In genomic region chr18:22734812-22735627, GRCh38 we compare ENCODE assay signal across 1 cellular context.
A peak's percentile ranks its signal among the peaks of the same experiment; 100 is the strongest.
TF ChIP-seq lines count a peak whose summit lies in the region.

No MANE protein-coding gene starts in this region.

TF ChIP-seq in HepG2, 621 proteins besides CTCF, POLR2A, EP300 and RAD21 (continued from another document):
- TF ChIP-seq, protein P1, sequence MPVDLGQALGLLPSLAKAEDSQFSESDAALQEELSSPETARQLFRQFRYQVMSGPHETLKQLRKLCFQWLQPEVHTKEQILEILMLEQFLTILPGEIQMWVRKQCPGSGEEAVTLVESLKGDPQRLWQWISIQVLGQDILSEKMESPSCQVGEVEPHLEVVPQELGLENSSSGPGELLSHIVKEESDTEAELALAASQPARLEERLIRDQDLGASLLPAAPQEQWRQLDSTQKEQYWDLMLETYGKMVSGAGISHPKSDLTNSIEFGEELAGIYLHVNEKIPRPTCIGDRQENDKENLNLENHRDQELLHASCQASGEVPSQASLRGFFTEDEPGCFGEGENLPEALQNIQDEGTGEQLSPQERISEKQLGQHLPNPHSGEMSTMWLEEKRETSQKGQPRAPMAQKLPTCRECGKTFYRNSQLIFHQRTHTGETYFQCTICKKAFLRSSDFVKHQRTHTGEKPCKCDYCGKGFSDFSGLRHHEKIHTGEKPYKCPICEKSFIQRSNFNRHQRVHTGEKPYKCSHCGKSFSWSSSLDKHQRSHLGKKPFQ (CRISPR knock-in tag; IDR thresholded peaks at IDR 0.05; ENCODE audit: insufficient replicate concordance) = no peak
- TF ChIP-seq ASH2L (IDR thresholded peaks at IDR 0.05; ENCODE audit: insufficient read length, low read depth, low read length) = no peak
- TF ChIP-seq TFE3 (CRISPR knock-in tag; IDR thresholded peaks at IDR 0.05) = no peak
- TF ChIP-seq, protein P2, sequence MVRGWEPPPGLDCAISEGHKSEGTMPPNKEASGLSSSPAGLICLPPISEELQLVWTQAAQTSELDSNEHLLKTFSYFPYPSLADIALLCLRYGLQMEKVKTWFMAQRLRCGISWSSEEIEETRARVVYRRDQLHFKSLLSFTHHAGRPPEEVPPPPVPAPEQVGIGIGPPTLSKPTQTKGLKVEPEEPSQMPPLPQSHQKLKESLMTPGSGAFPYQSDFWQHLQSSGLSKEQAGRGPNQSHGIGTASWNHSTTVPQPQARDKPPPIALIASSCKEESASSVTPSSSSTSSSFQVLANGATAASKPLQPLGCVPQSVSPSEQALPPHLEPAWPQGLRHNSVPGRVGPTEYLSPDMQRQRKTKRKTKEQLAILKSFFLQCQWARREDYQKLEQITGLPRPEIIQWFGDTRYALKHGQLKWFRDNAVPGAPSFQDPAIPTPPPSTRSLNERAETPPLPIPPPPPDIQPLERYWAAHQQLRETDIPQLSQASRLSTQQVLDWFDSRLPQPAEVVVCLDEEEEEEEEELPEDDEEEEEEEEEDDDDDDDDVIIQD (CRISPR knock-in tag; IDR thresholded peaks at IDR 0.05; ENCODE audit: low read depth) = no peak
- 0 out of 2 replicates have a peak, but pooled peaks have one; percentile 7 for TF ChIP-seq CEBPB (IDR thresholded peaks at IDR 0.05; ENCODE audit: borderline replicate concordance, low read depth, low read length)
- TF ChIP-seq MNT (IDR thresholded peaks at IDR 0.05) = peak; percentile 66
- TF ChIP-seq SOX5 (CRISPR knock-in tag; IDR thresholded peaks at IDR 0.05; ENCODE audit: borderline replicate concordance) = no peak
- no peak for TF ChIP-seq ZSCAN31 (CRISPR knock-in tag; IDR thresholded peaks at IDR 0.05; ENCODE audit: low read depth)
- TF ChIP-seq ZNF296 (CRISPR knock-in tag; conservative IDR thresholded peaks at IDR 0.05) = no peak
